Comparison of ENCODE assay signal across 10 cellular contexts in the genomic region with DNA sequence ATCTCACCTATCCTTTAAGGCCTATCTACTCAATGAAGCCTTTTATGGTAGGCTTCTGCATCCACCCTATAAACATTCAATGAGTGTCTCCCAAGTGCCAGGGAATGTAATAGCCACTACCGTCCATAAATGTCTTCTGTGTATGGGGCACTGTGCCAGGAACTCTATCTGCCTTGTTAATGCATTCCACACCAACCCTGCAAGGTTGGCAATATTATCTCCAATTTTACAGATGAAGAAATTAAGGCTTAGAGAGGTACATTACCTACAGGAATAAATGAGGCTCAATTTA. TPM values are rescaled to one million over a fixed set of nuclear protein-coding genes. Genes with fewer than 3 reads are reported as not detected.
A peak's percentile ranks its signal among the peaks of the same experiment; 100 is the strongest.
DNase-seq lines count a peak whose midpoint lies in the region; ATAC-seq and TF ChIP-seq lines count a peak whose summit lies in the region.
"Had no signal": no experiment of that assay in that cellular context is flagged by ENCODE, and none has a peak within 500 bp of the region (broad histone marks: within the 10 kb centered on the region; RNA-seq: fewer than 3 reads in every experiment).

No MANE protein-coding gene starts in this region.

- H3K27me3 ChIP-seq in IMR-90 (ENCODE audit: control insufficient read depth, insufficient read depth, low read length): no peaks in the 10 kb centered on the region
- no peaks in the 10 kb centered on the region for H3K27me3 ChIP-seq in naive thymus-derived CD4-positive, alpha-beta T cell (ENCODE audit: control insufficient read depth in 2 of 2, insufficient read depth in 2 of 2, low read length in 2 of 2)
- H3K27me3 ChIP-seq: adrenal gland had no signal

- H3K23ac ChIP-seq in IMR-90 (ENCODE audit: low read depth, low read length): no peak overlapping the region

- peak overlapping the region; percentile 86 to 94 (median 91) for H3K27ac Mint-ChIP-seq in CD14-positive monocyte
- peak overlapping the region; percentile 83 for H3K27ac Mint-ChIP-seq in activated naive CD8-positive, alpha-beta T cell treated with anti-CD3 and anti-CD28 coated beads, Interleukin-2, amount 10 ng/mL, durations not matched to agents 7 days and 5 days
- peak overlapping the region in 8 of 9 donors; percentile 55 to 90 (median 80) for H3K27ac Mint-ChIP-seq in naive thymus-derived CD4-positive, alpha-beta T cell

- peaks cover 51% of the 10 kb centered on the region for H3K9me1 ChIP-seq in IMR-90 (ENCODE audit: insufficient read depth, low read length)

- ATAC-seq in IMR-90 (ENCODE audit: low read depth): no peak
- no peak for ATAC-seq in activated naive CD8-positive, alpha-beta T cell treated with anti-CD3 and anti-CD28 coated beads, Interleukin-2, amount 10 ng/mL, durations not matched to agents 7 days and 5 days (ENCODE audit: low read depth)
- no peak for ATAC-seq in naive thymus-derived CD4-positive, alpha-beta T cell

- no peak overlapping the region for H3K9ac ChIP-seq in IMR-90 (ENCODE audit: low read depth, low read length)

- H3K36me3 ChIP-seq in IMR-90 (ENCODE audit: control insufficient read depth, insufficient read depth, low read length): peaks cover 8% of the 10 kb centered on the region; the same call in 1 of the 2 replicates
- H3K36me3 ChIP-seq in naive thymus-derived CD4-positive, alpha-beta T cell (ENCODE audit: control insufficient read depth in 2 of 3, insufficient read depth in 3 of 3, low read length in 3 of 3): peaks cover 0 to 18% (median 0%) of the 10 kb centered on the region in 3 experiments
- H3K36me3 ChIP-seq: adrenal gland had no signal

- H2BK15ac ChIP-seq in IMR-90 (ENCODE audit: low read depth, low read length): peak overlapping the region; percentile 16; the same call in 1 of the 3 replicates

- WGBS in IMR-90 (ENCODE audit: extremely low coverage in 2 of 2, insufficient read length in 1 of 2), 2 experiments: no CpG with 5 or more reads among the region's 1 CpG

- peak overlapping the region; percentile 33; the same call in 1 of the 2 replicates for H2BK120ac ChIP-seq in IMR-90 (ENCODE audit: low read depth, low read length)

- POLR2A ChIA-PET in IMR-90 (lab: Charles Lee; ENCODE audit: unreplicated experiment): no interaction called here
- POLR2A ChIA-PET in activated naive CD8-positive, alpha-beta T cell treated with anti-CD3 and anti-CD28 coated beads, Interleukin-2, amount 10 ng/mL, durations not matched to agents 7 days and 5 days (lab: Charles Lee): no interaction called here
- POLR2A ChIA-PET in naive thymus-derived CD4-positive, alpha-beta T cell (lab: Charles Lee): no interaction called here

- no peak overlapping the region for H3K4me3 ChIP-seq in IMR-90 (ENCODE audit: insufficient read depth, low read depth, low read length)
- no peak overlapping the region for H3K4me3 ChIP-seq in naive thymus-derived CD4-positive, alpha-beta T cell (ENCODE audit: low read length)
- H3K4me3 ChIP-seq: adrenal gland had no signal

- BruUV-seq in IMR-90 (replicated peaks; lab: Mats Ljungman, UMichigan): no TSS peak

- peaks cover 38% of the 10 kb centered on the region for H3K4me1 ChIP-seq in IMR-90 (ENCODE audit: control insufficient read depth, insufficient read depth, low read length)
- peaks cover 32 to 45% of the 10 kb centered on the region in 2 donors for H3K4me1 ChIP-seq in naive thymus-derived CD4-positive, alpha-beta T cell (ENCODE audit: control insufficient read depth in 2 of 2, insufficient read depth in 2 of 2, low read length in 2 of 2)

- H3K4me1 Mint-ChIP-seq in CD14-positive monocyte: peaks cover 95% of the 10 kb centered on the region
- peaks cover 65% of the 10 kb centered on the region for H3K4me1 Mint-ChIP-seq in activated naive CD8-positive, alpha-beta T cell treated with anti-CD3 and anti-CD28 coated beads, Interleukin-2, amount 10 ng/mL, durations not matched to agents 7 days and 5 days
- H3K4me1 Mint-ChIP-seq in naive thymus-derived CD4-positive, alpha-beta T cell: peaks cover 55 to 93% (median 78%) of the 10 kb centered on the region in 7 donors

- no peak for TF ChIP-seq CTCF in CD14-positive monocyte (IDR thresholded peaks at IDR 0.05)
- TF ChIP-seq CTCF in IMR-90 (conservative IDR thresholded peaks at IDR 0.05; ENCODE audit: low read depth, low read length): no peak

- H2AK5ac ChIP-seq in IMR-90 (ENCODE audit: low read depth, low read length): peak overlapping the region; percentile 49; the same call in 1 of the 2 replicates

- H3K14ac ChIP-seq in IMR-90 (replicated peaks; ENCODE audit: low read depth, low read length): peak overlapping the region; percentile 50; the same call in 1 of the 2 replicates

- no peaks in the 10 kb centered on the region for H3K9me3 ChIP-seq in IMR-90 (ENCODE audit: control insufficient read depth, insufficient read depth, low read length)
- H3K9me3 ChIP-seq in naive thymus-derived CD4-positive, alpha-beta T cell (ENCODE audit: control insufficient read depth in 2 of 3, low read length in 3 of 3): no peaks in the 10 kb centered on the region
- H3K9me3 ChIP-seq: adrenal gland had no signal

- no peak for TF ChIP-seq POLR2A in IMR-90 (IDR thresholded peaks at IDR 0.05; ENCODE audit: low read depth, low read length)

- no peak overlapping the region for H2AK9ac ChIP-seq in IMR-90 (replicated peaks; ENCODE audit: low read depth, low read length, poor library complexity)

- dilution Hi-C loops in IMR-90 (cut with HindIII; ENCODE audit: low sequenced_read_pairs, unreplicated experiment): no loop called here

- H3K4ac ChIP-seq in IMR-90 (ENCODE audit: low read depth, low read length): peak overlapping the region; percentile 64

- TF ChIP-seq RAD21 in IMR-90 (IDR thresholded peaks at IDR 0.05; ENCODE audit: low read length): no peak

- no peak overlapping the region for H2AFZ ChIP-seq in IMR-90 (replicated peaks; ENCODE audit: low read length, poor library complexity)

- H3K4me2 ChIP-seq in IMR-90 (ENCODE audit: low read depth, low read length): no peak overlapping the region

- H3K4me3 Mint-ChIP-seq in CD14-positive monocyte: no peak overlapping the region
- H3K4me3 Mint-ChIP-seq in activated naive CD8-positive, alpha-beta T cell treated with anti-CD3 and anti-CD28 coated beads, Interleukin-2, amount 10 ng/mL, durations not matched to agents 7 days and 5 days: peak overlapping the region; percentile 43
- H3K4me3 Mint-ChIP-seq in naive thymus-derived CD4-positive, alpha-beta T cell: peak overlapping the region in 5 of 10 donors; percentile 0 to 36 (median 22)

- H4K5ac ChIP-seq in IMR-90 (ENCODE audit: low read depth, low read length): no peak overlapping the region; the same call in 1 of the 2 replicates

- H3K79me1 ChIP-seq in IMR-90 (ENCODE audit: low read depth in 1 of 2, low read length in 2 of 2): peaks cover 51 to 85% of the 10 kb centered on the region in 2 experiments

- peak overlapping the region; percentile 53 for H2BK5ac ChIP-seq in IMR-90 (ENCODE audit: low read depth, low read length, poor library complexity, severe bottlenecking)

- intact Hi-C loops in CD14-positive monocyte (cut with micrococcal nuclease) (no loop called here), IMR-90 (cut with micrococcal nuclease) (no loop called here)
- intact Hi-C loops in naive thymus-derived CD4-positive, alpha-beta T cell (cut with micrococcal nuclease): no loop called here

- peaks cover 0 to 2% (median 0%) of the 10 kb centered on the region in 7 donors for H3K9me3 Mint-ChIP-seq in CD14-positive monocyte
- H3K9me3 Mint-ChIP-seq in activated naive CD8-positive, alpha-beta T cell treated with anti-CD3 and anti-CD28 coated beads, Interleukin-2, amount 10 ng/mL, durations not matched to agents 7 days and 5 days: no peaks in the 10 kb centered on the region
- no peaks in the 10 kb centered on the region for H3K9me3 Mint-ChIP-seq in naive thymus-derived CD4-positive, alpha-beta T cell

- no peak overlapping the region for H4K91ac ChIP-seq in IMR-90 (ENCODE audit: insufficient read depth, low read depth, low read length)

- no peak overlapping the region for H3K18ac ChIP-seq in IMR-90 (ENCODE audit: low read depth, low read length)

- H2BK20ac ChIP-seq in IMR-90 (ENCODE audit: low read depth, low read length): peak overlapping the region; percentile 26; the same call in 1 of the 2 replicates

- H3K27ac ChIP-seq in IMR-90 (ENCODE audit: insufficient read depth, low read length): peak overlapping the region; percentile 33; the same call in 1 of the 2 replicates
- no peak overlapping the region for H3K27ac ChIP-seq in naive thymus-derived CD4-positive, alpha-beta T cell (ENCODE audit: low read depth, low read length)

- peaks cover 24 to 42% of the 10 kb centered on the region in 2 donors for H3K36me3 Mint-ChIP-seq in CD14-positive monocyte
- H3K36me3 Mint-ChIP-seq in activated naive CD8-positive, alpha-beta T cell treated with anti-CD3 and anti-CD28 coated beads, Interleukin-2, amount 10 ng/mL, durations not matched to agents 7 days and 5 days: peaks cover 30% of the 10 kb centered on the region
- peaks cover 0 to 25% (median 9%) of the 10 kb centered on the region in 5 donors for H3K36me3 Mint-ChIP-seq in naive thymus-derived CD4-positive, alpha-beta T cell

- CTCF ChIA-PET in IMR-90 (lab: Yijun Ruan, JAX): no interaction called here
- CTCF ChIA-PET in naive thymus-derived CD4-positive, alpha-beta T cell (lab: Charles Lee): no interaction called here

- DNase-seq in CD14-positive monocyte (ENCODE audit: low spot score) (no peak), IMR-90 (no peak), DMS53 (lab: John Stamatoyannopoulos, UW) (no peak), hypothalamus (lab: John Stamatoyannopoulos, UW) (no peak), occipital lobe (lab: John Stamatoyannopoulos, UW) (no peak)
- DNase-seq in activated naive CD8-positive, alpha-beta T cell treated with anti-CD3 and anti-CD28 coated beads, Interleukin-2, amount 10 ng/mL, durations not matched to agents 7 days and 5 days: no peak
- DNase-seq in naive thymus-derived CD4-positive, alpha-beta T cell: no peak
- no peak for DNase-seq in stimulated activated CD8-positive, alpha-beta memory T cell treated with anti-CD3 and anti-CD28 coated beads, Interleukin-4, amount 100 ng/mL, for 48 hours
- DNase-seq: adrenal gland; NK-92 treated with Interleukin-12 subunit alpha and Interleukin-12 subunit beta, amount 100 ng/mL, for 24 hours had no signal

- in situ Hi-C loops in IMR-90 (cut with MboI; ENCODE audit: low sequenced_read_pairs): no loop called here

- H3K27me3 Mint-ChIP-seq in CD14-positive monocyte (ENCODE audit: low read depth in 3 of 3): no peaks in the 10 kb centered on the region
- H3K27me3 Mint-ChIP-seq in activated naive CD8-positive, alpha-beta T cell treated with anti-CD3 and anti-CD28 coated beads, Interleukin-2, amount 10 ng/mL, durations not matched to agents 7 days and 5 days: no peaks in the 10 kb centered on the region
- H3K27me3 Mint-ChIP-seq in naive thymus-derived CD4-positive, alpha-beta T cell: no peaks in the 10 kb centered on the region

- peaks cover 75% of the 10 kb centered on the region for H4K20me1 ChIP-seq in IMR-90 (ENCODE audit: insufficient read depth, low read length)

- H4K8ac ChIP-seq in IMR-90 (ENCODE audit: low read depth in 2 of 2, low read length in 2 of 2): no peak overlapping the region; a peak in 1 of 4 replicates

- H3K56ac ChIP-seq in IMR-90 (ENCODE audit: extremely low read depth, insufficient read depth, low read length): no peak overlapping the region

RNA-seq across cellular contexts. Expression of gene MAP3K14, which starts 20.0 kb away (rescaled TPM):
- polyA plus RNA-seq in CD14-positive monocyte (1 to 10 TPM; 1.4 to 3.8 TPM), IMR-90 (2012; rRNA removed) (19.9 and 21.7 TPM in 2 replicates)
- total RNA-seq in IMR-90 (2012; rRNA removed) (3.6 and 4.1 TPM in 2 replicates), occipital lobe (1.2 TPM)
- polyA plus RNA-seq in IMR-90 (2012; cell fraction: cytosol; rRNA removed): 11.1 and 15.2 TPM in 2 replicates
- polyA plus RNA-seq in IMR-90 (2012; cell fraction: nucleus; rRNA removed; ENCODE audit: low replicate concordance): 52.0 and 95.3 TPM in 2 replicates
- total RNA-seq in activated naive CD8-positive, alpha-beta T cell treated with anti-CD3 and anti-CD28 coated beads, Interleukin-2, amount 10 ng/mL, durations not matched to agents 7 days and 5 days: 10 to 100 TPM; 25.9 to 33.7 TPM
- 10 to 100 TPM; 31.3 to 39.8 (median 34.1) TPM for total RNA-seq in naive thymus-derived CD4-positive, alpha-beta T cell
- polyA plus RNA-seq in naive thymus-derived CD4-positive, alpha-beta T cell: 10 to 100 TPM in 1 of 2 donors, 1 to 10 TPM in 1; 2.4 to 10.6 TPM

RNA-seq across cellular contexts. Expression of gene SPATA32, which starts 34.9 kb away (rescaled TPM):
- polyA plus RNA-seq in CD14-positive monocyte (not detected), IMR-90 (2012; rRNA removed) (not detected in 2 replicates)
- total RNA-seq in IMR-90 (2012; rRNA removed) (under 0.01 and 0.18 TPM in 2 replicates), occipital lobe (not detected)
- polyA plus RNA-seq in IMR-90 (2012; cell fraction: cytosol; rRNA removed): not detected in 2 replicates
- polyA plus RNA-seq in IMR-90 (2012; cell fraction: nucleus; rRNA removed; ENCODE audit: low replicate concordance): 0.09 TPM in 1 of 2 replicates, not detected in the other
- under 1 TPM; 0.53 to 0.65 TPM for total RNA-seq in activated naive CD8-positive, alpha-beta T cell treated with anti-CD3 and anti-CD28 coated beads, Interleukin-2, amount 10 ng/mL, durations not matched to agents 7 days and 5 days
- total RNA-seq in naive thymus-derived CD4-positive, alpha-beta T cell: 1 to 10 TPM in 1 of 5 experiments, under 1 TPM in 3, not detected in 1; 0.12 to 1.1 (median 0.58) TPM
- under 1 TPM; 0.31 to 0.59 TPM for polyA plus RNA-seq in naive thymus-derived CD4-positive, alpha-beta T cell
- polyA plus RNA-seq: adrenal gland had no signal
